Comparison of ENCODE assay signal across 16 cellular contexts in genomic region chr3:55490194-55490913, GRCh38. TPM values are rescaled to one million over a fixed set of nuclear protein-coding genes. Genes with fewer than 3 reads are reported as not detected.
DNase-seq lines count a peak whose midpoint lies in the region; ATAC-seq, FAIRE-seq and TF ChIP-seq lines count a peak whose summit lies in the region.
"Had no signal": no experiment of that assay in that cellular context is flagged by ENCODE, and none has a peak within 500 bp of the region (broad histone marks: within the 10 kb centered on the region; RNA-seq: fewer than 3 reads in every experiment).

No MANE protein-coding gene starts in this region.

- peaks cover 2% of the 10 kb centered on the region for H3K36me3 Mint-ChIP-seq in activated CD4-positive, alpha-beta T cell treated with anti-CD3 and anti-CD28 coated beads, Interleukin-2, amount 10 ng/mL, durations not matched to agents 7 days and 5 days (ENCODE audit: low read depth)
- H3K36me3 Mint-ChIP-seq: activated naive CD8-positive, alpha-beta T cell treated with anti-CD3 and anti-CD28 coated beads for 36 hours had no signal

- H3K4me1 ChIP-seq in RWPE2 (ENCODE audit: insufficient read depth, poor library complexity, severe bottlenecking), result peaks cover 33% of the 10 kb centered on the region

- no peak for TF ChIP-seq CTCF in RWPE2 (IDR thresholded peaks at IDR 0.05; ENCODE audit: poor library complexity, severe bottlenecking)

- DNase-seq in NCI-H2029 treated with DMSO at 0.1 percent for 48 hours (lab: John Stamatoyannopoulos, UW) (peak; percentile 60), NCI-H2029 (lab: John Stamatoyannopoulos, UW) (no peak), RWPE2 (ENCODE audit: low spot score) (no peak), urothelium cell line (ENCODE audit: low spot score) (no peak), A172 (ENCODE audit: low spot score) (no peak)
- no peak for DNase-seq in activated CD4-positive, alpha-beta T cell treated with anti-CD3 and anti-CD28 coated beads, Interleukin-2, amount 10 ng/mL, durations not matched to agents 7 days and 5 days
- DNase-seq: 8988T; activated CD8-positive, alpha-beta memory T cell treated with anti-CD3 and anti-CD28 coated beads, Interleukin-2, amount 50 U/mL, for 4 hours; activated naive CD8-positive, alpha-beta T cell treated with anti-CD3 and anti-CD28 coated beads for 36 hours; CD8-positive, alpha-beta memory T cell; naive thymus-derived CD8-positive, alpha-beta T cell; NCI-H345; SHP77 treated with DMSO at 0.1 percent for 48 hours; WERI-Rb-1 had no signal

- CTCF ChIA-PET in activated CD4-positive, alpha-beta T cell treated with anti-CD3 and anti-CD28 coated beads, Interleukin-2, amount 10 ng/mL, durations not matched to agents 7 days and 5 days (lab: Charles Lee), result no interaction called here

- ATAC-seq in RWPE2 (ENCODE audit: low read depth), result 0 out of 3 replicates have a peak, but pooled peaks have one; percentile 9
- ATAC-seq in GM21786 (IDR thresholded peaks at IDR 0.05; ENCODE audit: unreplicated experiment), result no peak
- ATAC-seq: naive thymus-derived CD8-positive, alpha-beta T cell had no signal

- H3K4me3 Mint-ChIP-seq in activated CD4-positive, alpha-beta T cell treated with anti-CD3 and anti-CD28 coated beads, Interleukin-2, amount 10 ng/mL, durations not matched to agents 7 days and 5 days, result no peak overlapping the region
- H3K4me3 Mint-ChIP-seq: activated naive CD8-positive, alpha-beta T cell treated with anti-CD3 and anti-CD28 coated beads for 36 hours had no signal

- H3K27me3 ChIP-seq in RWPE2 (ENCODE audit: insufficient read depth, poor library complexity, severe bottlenecking), result no peaks in the 10 kb centered on the region

- no peaks in the 10 kb centered on the region for H3K36me3 ChIP-seq in RWPE2 (ENCODE audit: low read depth)
- H3K36me3 ChIP-seq: WERI-Rb-1 had no signal

- H3K27me3 Mint-ChIP-seq in activated CD4-positive, alpha-beta T cell treated with anti-CD3 and anti-CD28 coated beads, Interleukin-2, amount 10 ng/mL, durations not matched to agents 7 days and 5 days, result peaks cover 53% of the 10 kb centered on the region

- no peak overlapping the region for H3K4me3 ChIP-seq in RWPE2 (ENCODE audit: severe bottlenecking)
- peak overlapping the region; percentile 71; the same call in 1 of the 2 replicates for H3K4me3 ChIP-seq in iPS-18c (ENCODE audit: insufficient read depth, low read depth, low read length)

- H3K27ac ChIP-seq in RWPE2 (ENCODE audit: poor library complexity, severe bottlenecking), result peak overlapping the region; percentile 69
- H3K27ac ChIP-seq: WERI-Rb-1 had no signal

- POLR2A ChIA-PET in activated CD4-positive, alpha-beta T cell treated with anti-CD3 and anti-CD28 coated beads, Interleukin-2, amount 10 ng/mL, durations not matched to agents 7 days and 5 days (lab: Charles Lee), result no interaction called here

- H3K9me3 Mint-ChIP-seq in activated CD4-positive, alpha-beta T cell treated with anti-CD3 and anti-CD28 coated beads, Interleukin-2, amount 10 ng/mL, durations not matched to agents 7 days and 5 days, result no peaks in the 10 kb centered on the region
- H3K9me3 Mint-ChIP-seq: activated naive CD8-positive, alpha-beta T cell treated with anti-CD3 and anti-CD28 coated beads for 36 hours had no signal

- no peak overlapping the region for H3K27ac Mint-ChIP-seq in activated CD4-positive, alpha-beta T cell treated with anti-CD3 and anti-CD28 coated beads, Interleukin-2, amount 10 ng/mL, durations not matched to agents 7 days and 5 days
- H3K27ac Mint-ChIP-seq: activated naive CD8-positive, alpha-beta T cell treated with anti-CD3 and anti-CD28 coated beads for 36 hours had no signal

- H3K9me3 ChIP-seq in RWPE2 (ENCODE audit: severe bottlenecking), result no peaks in the 10 kb centered on the region
- H3K9me3 ChIP-seq in iPS-18c (ENCODE audit: control insufficient read depth, insufficient read depth, low read length), result no peaks in the 10 kb centered on the region

- peaks cover 22% of the 10 kb centered on the region for H3K4me1 Mint-ChIP-seq in activated CD4-positive, alpha-beta T cell treated with anti-CD3 and anti-CD28 coated beads, Interleukin-2, amount 10 ng/mL, durations not matched to agents 7 days and 5 days

- peak; percentile 20 for FAIRE-seq in urothelium cell line (lab: Jason Lieb, UNC)

RNA-seq across cellular contexts. Expression of gene WNT5A, which starts 3.2 kb away (rescaled TPM):
- not detected for total RNA-seq in activated CD4-positive, alpha-beta T cell treated with anti-CD3 and anti-CD28 coated beads, Interleukin-2, amount 10 ng/mL, durations not matched to agents 7 days and 5 days
- total RNA-seq in A172 (2014; rRNA removed; shearing (Covaris generic)), result 10.1 and 15.6 TPM in 2 replicates
- total RNA-seq: activated naive CD8-positive, alpha-beta T cell treated with anti-CD3 and anti-CD28 coated beads for 36 hours; CD8-positive, alpha-beta memory T cell; naive thymus-derived CD8-positive, alpha-beta T cell had no signal

Comparison
In these comparisons a context has a peak if more than half of its experiments do, and no peak if none do; other contexts are left out.
1. RNA of gene WNT5A, which starts 3.2 kb away (total RNA-seq): 10.1 to 15.6 TPM in A172; not detected in activated CD4-positive, alpha-beta T cell treated with anti-CD3 and anti-CD28 coated beads, Interleukin-2, amount 10 ng/mL, durations not matched to agents 7 days and 5 days; every median in the first group is over 10 times any median in the second.